In genomic region chr7:87933953-87934698, GRCh38 we compare ENCODE assay signal across 8 cellular contexts. TPM values are rescaled to one million over a fixed set of nuclear protein-coding genes. Genes with fewer than 3 reads are reported as not detected.
DNase-seq lines count a peak whose midpoint lies in the region; ATAC-seq and TF ChIP-seq lines count a peak whose summit lies in the region.

ADAM22 (plus strand) TSS chr7:87934251; CDS start chr7:87934466, 215 bp downstream.

- H3K9me3 Mint-ChIP-seq in type B pancreatic cell = no peaks in the 10 kb centered on the region

- ATAC-seq in HG02642 (IDR thresholded peaks at IDR 0.05; ENCODE audit: poor library complexity, unreplicated experiment) = peak; percentile 99

- DNase-seq in NCI-H1092 treated with DMSO at 0.1 percent for 48 hours (lab: John Stamatoyannopoulos, UW) (peak; percentile 97), SKM-1 treated with dmso at 0.1 percent for 144 hours (lab: John Stamatoyannopoulos, UW; ENCODE audit: unreplicated experiment) (peak; percentile 93), cardiac septum (ENCODE audit: low spot score) (peak; percentile 91), pons (ENCODE audit: low spot score) (peak; percentile 97), type B pancreatic cell (ENCODE audit: extremely low spot score, unreplicated experiment) (peak; percentile 85)
- DNase-seq in activated naive CD8-positive, alpha-beta T cell treated with anti-CD3 and anti-CD28 coated beads, Interleukin-2, amount 50 U/mL, for 16 hours (ENCODE audit: low read depth, low spot score) = peak; percentile 71

- peaks cover 39% of the 10 kb centered on the region for H3K27me3 Mint-ChIP-seq in type B pancreatic cell

- peaks cover 5% of the 10 kb centered on the region for H3K36me3 Mint-ChIP-seq in type B pancreatic cell

- H3K27ac Mint-ChIP-seq in type B pancreatic cell = no peak within 1 kb of the TSS

- intact Hi-C loops in cardiac septum (cut with DNase I) = no loop called here

- TF ChIP-seq CTCF in GM12872 (IDR thresholded peaks at IDR 0.05; ENCODE audit: insufficient read depth, low read depth, low read length) (peak; percentile 12; the same call in 1 of the 3 replicates), type B pancreatic cell (conservative IDR thresholded peaks at IDR 0.05) (no peak)

- H3K4me3 Mint-ChIP-seq in type B pancreatic cell = peak within 1 kb of the TSS; percentile 92

- no peaks in the 10 kb centered on the region for H3K4me1 Mint-ChIP-seq in type B pancreatic cell (ENCODE audit: unreplicated experiment)

RNA-seq across cellular contexts. Expression of gene ADAM22, which starts in this region (rescaled TPM):
- total RNA-seq in cardiac septum (3.4 TPM), type B pancreatic cell (ENCODE audit: low replicate concordance) (2.9 and 8.1 TPM in 2 replicates)

Comparison
In these comparisons a context has a peak if more than half of its experiments do, and no peak if none do; other contexts are left out.
1. Peak in every context shown above with its lines: DNase-seq and ATAC-seq.